In the genomic region with DNA sequence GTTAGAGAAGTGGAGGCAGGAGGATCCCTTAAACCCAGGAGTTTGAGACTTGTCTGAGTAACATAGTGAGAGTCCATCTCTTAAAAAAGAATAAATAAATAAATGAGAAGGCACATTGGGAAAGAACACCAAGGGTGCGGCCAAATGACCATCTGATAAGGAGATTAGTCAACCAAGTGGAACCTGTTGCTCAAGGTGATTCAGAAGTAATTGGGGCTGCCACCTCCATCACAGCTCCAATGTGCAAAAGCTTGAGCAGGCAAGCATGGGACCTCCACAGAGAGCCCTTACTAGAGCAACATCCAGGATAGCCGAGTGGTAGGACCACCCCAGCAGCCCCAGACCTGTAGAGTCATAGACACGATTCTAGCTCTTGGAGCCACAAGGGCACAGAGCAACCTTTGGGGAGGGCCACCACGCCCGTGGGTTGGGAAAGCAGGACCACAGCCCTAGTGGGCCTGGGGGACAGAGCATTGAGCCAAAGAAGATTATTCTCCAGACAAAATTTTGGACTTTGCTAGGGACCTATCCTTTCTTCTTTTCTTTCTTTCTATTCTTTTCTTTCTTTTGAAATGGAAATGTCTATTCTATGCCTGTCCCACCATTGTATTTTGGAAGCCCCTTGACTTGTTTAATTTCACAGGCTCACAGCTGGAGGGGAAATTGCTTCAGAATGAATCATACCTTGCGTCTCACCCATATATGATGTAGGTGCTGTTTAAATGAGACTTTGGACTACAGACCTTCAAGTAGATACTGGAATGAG, we compare ENCODE assay signal across 26 cellular contexts. TPM values are rescaled to one million over a fixed set of nuclear protein-coding genes. Genes with fewer than 3 reads are reported as not detected.
DNase-seq lines count a peak whose midpoint lies in the region; ATAC-seq, FAIRE-seq and TF ChIP-seq lines count a peak whose summit lies in the region.
"Had no signal": no experiment of that assay in that cellular context is flagged by ENCODE, and none has a peak within 500 bp of the region (broad histone marks: within the 10 kb centered on the region; RNA-seq: fewer than 3 reads in every experiment).

No MANE protein-coding gene starts in this region.

- no peak overlapping the region for H4K5ac ChIP-seq in H1 (ENCODE audit: insufficient read length, low read depth, low read length)

- CTCF ChIA-PET in A549 (lab: Yijun Ruan, JAX), result no interaction called here
- CTCF ChIA-PET in H1 (lab: Charles Lee; ENCODE audit: partially characterized antibody), result no interaction called here

- TF ChIP-seq CTCF in A549 (IDR thresholded peaks at IDR 0.05) (no peak), H1 (IDR thresholded peaks at IDR 0.05; ENCODE audit: control extremely low read depth in 1 of 3, insufficient read depth in 1 of 3, low read depth in 1 of 3, low read length in 3 of 3) (no peak)

- no peak overlapping the region for H4K8ac ChIP-seq in H1 (ENCODE audit: extremely low read depth, insufficient read depth, low read length)

- no peak for TF ChIP-seq EP300 in A549 (IDR thresholded peaks at IDR 0.05)
- TF ChIP-seq EP300 in H1 (IDR thresholded peaks at IDR 0.05; ENCODE audit: borderline replicate concordance in 1 of 2, low read depth in 2 of 2, low read length in 2 of 2), result no peak

- H3K4me2 ChIP-seq in A549 (peak overlapping the region; percentile 68), H1 (ENCODE audit: insufficient read depth in 1 of 2, low read depth in 2 of 2, low read length in 2 of 2) (no peak overlapping the region)
- H3K4me2 ChIP-seq: BLaER1 had no signal

- H3K9me3 ChIP-seq in A549 (no peaks in the 10 kb centered on the region), H1 (ENCODE audit: insufficient read depth in 2 of 2, low read depth in 1 of 2, low read length in 1 of 2) (peaks cover 0 to 4% of the 10 kb centered on the region in 2 experiments; a peak in 1 of 4 replicates)
- H3K9me3 ChIP-seq: BLaER1, lower lobe of right lung, uterus had no signal

- H3K18ac ChIP-seq in H1 (ENCODE audit: extremely low read depth, low read length), result no peak overlapping the region

- no peak overlapping the region for H3K14ac ChIP-seq in H1 (ENCODE audit: insufficient read length)

- TF ChIP-seq RAD21 in A549 (conservative IDR thresholded peaks at IDR 0.05 in 1 of 2, IDR thresholded peaks at IDR 0.05 in 1 of 2) (no peak), H1 (IDR thresholded peaks at IDR 0.05 in 1 of 2, conservative IDR thresholded peaks at IDR 0.05 in 1 of 2; ENCODE audit: low read depth in 2 of 2, low read length in 2 of 2) (no peak)

- no peak overlapping the region for H2BK120ac ChIP-seq in H1 (replicated peaks; ENCODE audit: low read depth, low read length)

- no peak overlapping the region for H2BK20ac ChIP-seq in H1 (ENCODE audit: low read length)

- H2AFZ ChIP-seq in H1 (ENCODE audit: low read length), result no peak overlapping the region

- DNase-seq in A549 (ENCODE audit: low read depth in 1 of 2, low spot score in 1 of 2), result peak in 1 of 2 experiments; percentile 46
- peak; percentile 68 for DNase-seq in M059J (ENCODE audit: low read depth)
- DNase-seq in H1 (ENCODE audit: low read depth in 1 of 2, low spot score in 2 of 2), result no peak
- peak; percentile 40 for DNase-seq in mucosa of gallbladder (ENCODE audit: low spot score)
- DNase-seq in NCI-H2196 treated with DMSO at 0.1 percent for 48 hours (lab: John Stamatoyannopoulos, UW; ENCODE audit: unreplicated experiment), result no peak
- no peak for DNase-seq in effector CD8-positive, alpha-beta T cell (lab: John Stamatoyannopoulos, UW)
- DNase-seq: activated CD4-positive, alpha-beta T cell treated with anti-CD3 and anti-CD28 coated beads, Interleukin-2, amount 10 ng/mL, durations not matched to agents 7 days and 5 days; activated CD8-positive, alpha-beta memory T cell treated with anti-CD3 and anti-CD28 coated beads, Interleukin-2, amount 50 U/mL, for 4 hours; activated effector memory CD4-positive, alpha-beta T cell treated with anti-CD3 and anti-CD28 coated beads, Interleukin-2, amount 50 U/mL, for 16 hours; DMS 273 treated with DMSO at 0.1 percent for 48 hours; GF-D8; H9; Kasumi-1; lower lobe of right lung; naive B cell; NCI-H1105 treated with DMSO at 0.1 percent for 48 hours; NCI-H526 treated with DMSO at 0.1 percent for 48 hours; SHP77 treated with DMSO at 0.1 percent for 48 hours; stimulated activated naive CD8-positive, alpha-beta T cell treated with anti-CD3 and anti-CD28 coated beads, Interleukin-15, amount 100 ng/mL, for 72 hours; uterus had no signal

- no peaks in the 10 kb centered on the region; a peak in 1 of 4 replicates for H3K79me2 ChIP-seq in H1 (ENCODE audit: control insufficient read depth in 1 of 2, insufficient read depth in 2 of 2, low read length in 2 of 2)

- TF ChIP-seq POLR2A in A549 (IDR thresholded peaks at IDR 0.05; ENCODE audit: low read length) (no peak), H1 (IDR thresholded peaks at IDR 0.05; ENCODE audit: control extremely low read depth in 1 of 2, low read depth in 2 of 2, low read length in 2 of 2) (no peak)

- H2BK15ac ChIP-seq in H1 (ENCODE audit: low read length), result no peak overlapping the region

- H3K9ac ChIP-seq in H1 (replicated peaks in 1 of 4; ENCODE audit: extremely low read depth in 1 of 4, low read depth in 3 of 4, low read length in 3 of 4), result no peak overlapping the region
- H3K9ac ChIP-seq: BLaER1 had no signal

- peak overlapping the region; percentile 16 for H4K91ac ChIP-seq in H1 (replicated peaks; ENCODE audit: insufficient read length, low read length)

- H3K27ac ChIP-seq in A549 (peak overlapping the region; percentile 59 to 72), H1 (ENCODE audit: low read depth, low read length) (no peak overlapping the region)
- H3K27ac ChIP-seq: BLaER1, lower lobe of right lung, uterus had no signal

- no peaks in the 10 kb centered on the region for H3K36me3 ChIP-seq in H1 (ENCODE audit: control insufficient read depth in 2 of 4, insufficient read depth in 4 of 4, low read length in 3 of 4)
- H3K36me3 ChIP-seq: BLaER1, lower lobe of right lung, uterus had no signal

- ATAC-seq in A549, result peak; percentile 59 to 68; a peak in 5 of 6 replicates
- no peak for ATAC-seq in GM21526 (IDR thresholded peaks at IDR 0.05; ENCODE audit: low FRiP score, unreplicated experiment)
- ATAC-seq in HG02938 (IDR thresholded peaks at IDR 0.05; ENCODE audit: unreplicated experiment), result no peak
- ATAC-seq: sciatic nerve; stimulated activated naive CD8-positive, alpha-beta T cell treated with anti-CD3 and anti-CD28 coated beads, Interleukin-15, amount 100 ng/mL, for 72 hours had no signal

- FAIRE-seq in A549 (lab: Jason Lieb, UNC), result no peak
- FAIRE-seq in H1 (lab: Jason Lieb, UNC), result no peak
- FAIRE-seq: GM19239 had no signal

- POLR2A ChIA-PET in A549 (lab: Yijun Ruan, JAX) (no interaction called here), H1 (lab: Charles Lee; ENCODE audit: partially characterized antibody) (no interaction called here)

- H2BK12ac ChIP-seq in H1 (ENCODE audit: low read depth, low read length), result no peak overlapping the region

- no peak overlapping the region for H3K4me3 ChIP-seq in A549
- no peak overlapping the region for H3K4me3 ChIP-seq in H1 (ENCODE audit: extremely low read depth in 1 of 4, insufficient read depth in 2 of 4, low read depth in 3 of 4, low read length in 4 of 4)
- H3K4me3 ChIP-seq: BLaER1, lower lobe of right lung, uterus had no signal

- no peak overlapping the region for H2BK5ac ChIP-seq in H1 (ENCODE audit: low read depth, low read length)

- no peak overlapping the region for H3K23ac ChIP-seq in H1 (ENCODE audit: insufficient read length)

- no peaks in the 10 kb centered on the region for H3K27me3 ChIP-seq in H1 (replicated peaks in 1 of 4; ENCODE audit: control insufficient read depth in 3 of 4, extremely low read depth in 1 of 4, insufficient read depth in 3 of 4, low read length in 3 of 4)
- H3K27me3 ChIP-seq: BLaER1, uterus had no signal

- H3K79me1 ChIP-seq in H1 (ENCODE audit: low read depth, low read length), result no peaks in the 10 kb centered on the region

- H3K23me2 ChIP-seq in H1 (ENCODE audit: low read depth, low read length), result no peaks in the 10 kb centered on the region

- H2AK5ac ChIP-seq in H1 (ENCODE audit: low read depth, low read length), result no peak overlapping the region

- H3K4me1 ChIP-seq in A549 (peaks cover 36% of the 10 kb centered on the region), H1 (replicated peaks in 1 of 4; ENCODE audit: control insufficient read depth in 3 of 4, insufficient read depth in 4 of 4, low read length in 3 of 4) (peaks cover 0 to 21% (median 6%) of the 10 kb centered on the region in 4 experiments; a peak in 6 of 7 replicates)
- H3K4me1 ChIP-seq: BLaER1, lower lobe of right lung, uterus had no signal

- 39% methylated on average over 6 of the region's 6 CpGs for WGBS in A549 (ENCODE audit: missing lambda C conversion rate)
- WGBS in H1 (ENCODE audit: extremely low coverage in 1 of 2, insufficient coverage in 1 of 2, insufficient read length in 1 of 2, insufficient replicate concordance in 2 of 2, low coverage in 1 of 2, low lambda C conversion rate in 2 of 2, missing lambda C conversion rate in 1 of 2), 2 experiments, result 83% methylated on average over 6 of the region's 6 CpGs; no CpG with 5 or more reads in 1 of the 2 experiments

- peaks cover 0 to 2% of the 10 kb centered on the region in 2 experiments for H4K20me1 ChIP-seq in H1 (replicated peaks in 1 of 2; ENCODE audit: control insufficient read depth in 1 of 2, insufficient read depth in 2 of 2, low read length in 2 of 2)
- H4K20me1 ChIP-seq: BLaER1 had no signal

- H3K56ac ChIP-seq in H1 (replicated peaks; ENCODE audit: insufficient read length, low read depth, low read length), result no peak overlapping the region

- no peak overlapping the region for H3K4ac ChIP-seq in H1 (replicated peaks; ENCODE audit: insufficient read length, low read depth, low read length)

TF ChIP-seq in A549, 52 proteins besides CTCF, POLR2A, EP300 and RAD21 (continues in another document):
- peak; percentile 15; the same call in 1 of the 2 replicates for TF ChIP-seq JUNB (IDR thresholded peaks at IDR 0.05)

RNA-seq across cellular contexts. Expression of gene KCNK1, which starts 40.9 kb away (rescaled TPM):
- polyA plus RNA-seq in A549 (2011; rRNA removed) (11.8 and 14.7 TPM in 2 replicates), A549 (2017; fragmentation: RNase III; extraction: RNeasy Plus Mini Kit Qiagen cat#74134 plus additional on column Dnase treatment) (6.2 to 8.4 TPM (median 6.3 TPM) in 3 replicates), H1 (2011; rRNA removed) (16.4 and 16.5 TPM in 2 replicates)
- polyA plus RNA-seq in A549 (2012; cell fraction: cytosol; rRNA removed), result 7.5 and 10.0 TPM in 2 replicates
- 7.4 and 11.2 TPM in 2 replicates for polyA plus RNA-seq in A549 (2012; cell fraction: nucleus; rRNA removed)
- polyA minus RNA-seq in A549 (2011; rRNA and poly(A)+ RNA removed), result 8.4 and 13.9 TPM in 2 replicates
- 4.3 and 5.9 TPM in 2 replicates for total RNA-seq in M059J (2014; rRNA removed; shearing (Covaris generic))
- 10.8 and 11.9 TPM in 2 replicates for total RNA-seq in H1 (2021; fragmentation: NEBNext Ultra II Directional; extraction: Animal tissue kit (Norgen Biotek cat#: 25700))
- 11.0 TPM for polyA plus RNA-seq in H1 (2011; cell fraction: cytosol; rRNA removed)
- 14.7 TPM for polyA plus RNA-seq in H1 (2011; cell fraction: nucleus; rRNA removed)
- polyA plus RNA-seq in H1 (2012, experiment 1 of 2), result 10.4 to 13.9 TPM (median 12.8 TPM) in 4 replicates
- 8.7 TPM for polyA plus RNA-seq in H1 (2012, experiment 2 of 2)
- polyA plus RNA-seq in H1 (2013, experiment 1 of 2), result 10.7 TPM
- polyA plus RNA-seq in H1 (2013, experiment 2 of 2), result 12.2 TPM
- 19.1 and 20.3 TPM in 2 replicates for polyA minus RNA-seq in H1 (2011; rRNA and poly(A)+ RNA removed)
- polyA minus RNA-seq in H1 (2011; cell fraction: cytosol; rRNA and poly(A)+ RNA removed), result 19.4 TPM
- polyA minus RNA-seq in H1 (2011; cell fraction: nucleus; rRNA and poly(A)+ RNA removed), result 14.2 TPM
- total RNA-seq in mucosa of gallbladder, result 24.5 TPM
- total RNA-seq: A673 had no signal

Comparison
In these comparisons a context has a peak if more than half of its experiments do, and no peak if none do; other contexts are left out.
1. ATAC-seq: peak in A549 (2 of 2); none in GM21526 (single experiment) and HG02938 (single experiment).
2. DNase-seq: peak in M059J (single experiment) and mucosa of gallbladder (single experiment); none in H1 (0 of 2), NCI-H2196 treated with DMSO at 0.1 percent for 48 hours (single experiment) and effector CD8-positive, alpha-beta T cell (single experiment).
3. Of the 18 proteins assayed by ChIP-seq in both H1 and A549: peak only in H1: none; only in A549: CEBPB; in both: none; in neither: 17.